Comparison of ENCODE assay signal across 10 cellular contexts in genomic region chr12:76332606-76333005, GRCh38.
"Had no signal": no experiment of that assay in that cellular context is flagged by ENCODE, and none has a peak within 500 bp of the region (broad histone marks: within the 10 kb centered on the region; RNA-seq: fewer than 3 reads in every experiment).

No MANE protein-coding gene starts in this region.

- H3K9me3 ChIP-seq: HAP-1 had no signal

- H3K4me1 ChIP-seq: HAP-1 had no signal

- ATAC-seq: GM23338 had no signal

- DNase-seq: GM23248, GOT3, H7, H9, HCEC 1CT, HFFc6 had no signal

- H2AFZ ChIP-seq: GM23248, GM23338 had no signal

- H3K36me3 ChIP-seq: HAP-1 had no signal

- H3K4me3 ChIP-seq: GM23248, GM23338, HAP-1 had no signal

- H3K27ac ChIP-seq: GM23248 had no signal

- H3K4me2 ChIP-seq: GM23338 had no signal

- H3K9ac ChIP-seq: GM23248 had no signal

- FAIRE-seq: H1, H54 had no signal
